10 cellular contexts compared by ENCODE assay signal in genomic region chr2:68057658-68058396, GRCh38. TPM values are rescaled to one million over a fixed set of nuclear protein-coding genes. Genes with fewer than 3 reads are reported as not detected.
"Had no signal": no experiment of that assay in that cellular context is flagged by ENCODE, and none has a peak within 500 bp of the region (broad histone marks: within the 10 kb centered on the region; RNA-seq: fewer than 3 reads in every experiment).

No MANE protein-coding gene starts in this region.

- H3K27me3 ChIP-seq: ascending aorta, heart right ventricle, neutrophil, thyroid gland, uterus had no signal

- H3K36me3 ChIP-seq: ascending aorta, heart right ventricle, neutrophil, thyroid gland, uterus had no signal

- ATAC-seq: activated CD4-positive, CD25-positive, alpha-beta regulatory T cell treated with anti-CD3 and anti-CD28 coated beads, Interleukin-2, amount 50 U/mL, for 24 hours; heart right ventricle had no signal

- H3K4me3 ChIP-seq: ascending aorta, heart right ventricle, thyroid gland, uterus had no signal

- H3K27ac ChIP-seq: ascending aorta, heart right ventricle, neutrophil, thyroid gland, uterus had no signal

- H3K9me3 ChIP-seq: ascending aorta, heart right ventricle, neutrophil, thyroid gland, uterus had no signal

- DNase-seq: activated gamma-delta T cell; activated T-cell treated with anti-CD3 and anti-CD28 coated beads, Interleukin-2, amount 50 U/mL, for 1 hour; heart right ventricle; islet precursor cell; retina; thyroid gland; uterus had no signal

RNA-seq across cellular contexts. Expression of gene C1D, which starts 5.0 kb away (rescaled TPM):
- total RNA-seq: ascending aorta had no signal
